In the genomic region with DNA sequence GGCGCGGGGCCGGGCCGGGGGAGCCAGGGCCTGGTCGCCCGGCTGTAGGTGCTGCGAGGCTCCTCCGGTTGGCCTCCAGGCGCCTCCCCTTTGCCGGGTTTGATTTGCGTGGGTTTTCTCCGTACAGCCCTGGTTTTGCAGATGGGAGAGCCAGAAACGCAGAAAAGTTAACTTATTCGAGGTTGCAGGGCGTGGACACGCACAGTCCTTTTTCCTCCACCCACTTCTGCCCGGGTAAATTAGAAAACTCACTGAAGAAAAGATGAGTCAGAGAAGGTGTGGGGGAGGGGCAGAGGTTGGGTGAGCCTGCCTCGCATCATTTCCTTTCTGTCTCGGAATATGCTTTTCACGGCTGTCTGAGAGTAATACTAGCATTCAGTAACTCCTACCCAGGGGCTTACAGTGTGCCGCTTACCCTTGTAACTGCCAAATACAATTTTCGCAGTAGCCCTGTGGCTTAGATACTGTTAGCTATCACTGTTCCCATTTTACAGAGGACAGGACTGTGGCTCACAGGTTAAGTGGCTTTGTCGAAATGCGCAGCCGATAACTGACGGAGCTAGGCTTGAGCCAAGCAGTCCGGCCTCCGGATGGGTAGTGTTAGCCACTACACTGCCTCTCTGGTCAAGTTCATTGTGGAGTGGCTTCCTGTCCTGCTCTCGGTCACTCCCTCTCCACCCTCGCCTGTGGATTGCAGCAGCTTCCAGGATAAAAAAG, we compare ENCODE assay signal across 1 cellular context.
TF ChIP-seq lines count a peak whose summit lies in the region.

No MANE protein-coding gene starts in this region.

TF ChIP-seq in SK-N-SH, 30 proteins besides CTCF, POLR2A, EP300 and RAD21 (continued from another document):
- TF ChIP-seq, protein P1, sequence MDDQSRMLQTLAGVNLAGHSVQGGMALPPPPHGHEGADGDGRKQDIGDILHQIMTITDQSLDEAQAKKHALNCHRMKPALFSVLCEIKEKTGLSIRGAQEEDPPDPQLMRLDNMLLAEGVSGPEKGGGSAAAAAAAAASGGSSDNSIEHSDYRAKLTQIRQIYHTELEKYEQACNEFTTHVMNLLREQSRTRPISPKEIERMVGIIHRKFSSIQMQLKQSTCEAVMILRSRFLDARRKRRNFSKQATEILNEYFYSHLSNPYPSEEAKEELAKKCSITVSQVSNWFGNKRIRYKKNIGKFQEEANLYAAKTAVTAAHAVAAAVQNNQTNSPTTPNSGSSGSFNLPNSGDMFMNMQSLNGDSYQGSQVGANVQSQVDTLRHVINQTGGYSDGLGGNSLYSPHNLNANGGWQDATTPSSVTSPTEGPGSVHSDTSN (IDR thresholded peaks at IDR 0.05), result peak; percentile 71
- TF ChIP-seq CHD2 (IDR thresholded peaks at IDR 0.05; ENCODE audit: low read length, partially characterized antibody) (peak; percentile 60), ELF1 (IDR thresholded peaks at IDR 0.05) (no peak), FOXJ3 (CRISPR knock-in tag; IDR thresholded peaks at IDR 0.05) (no peak), YY1 (IDR thresholded peaks at IDR 0.05; ENCODE audit: low read depth) (no peak)
